Comparison of ENCODE assay signal across 9 cellular contexts in genomic region chr11:115606223-115607220, GRCh38.
A peak's percentile ranks its signal among the peaks of the same experiment; 100 is the strongest.
DNase-seq lines count a peak whose midpoint lies in the region; ATAC-seq and TF ChIP-seq lines count a peak whose summit lies in the region.
"Had no signal": no experiment of that assay in that cellular context is flagged by ENCODE, and none has a peak within 500 bp of the region (broad histone marks: within the 10 kb centered on the region; RNA-seq: fewer than 3 reads in every experiment).

No MANE protein-coding gene starts in this region.

- peak overlapping the region; percentile 49 for H3K27ac Mint-ChIP-seq in nephron progenitor cell
- no peak overlapping the region for H3K27ac Mint-ChIP-seq in activated CD8-positive, alpha-beta memory T cell treated with anti-CD3 and anti-CD28 coated beads, Interleukin-2, amount 10 ng/mL, durations not matched to agents 7 days and 5 days
- no peak overlapping the region for H3K27ac Mint-ChIP-seq in osteocyte (ENCODE audit: unreplicated experiment)

- H3K4me1 Mint-ChIP-seq in nephron progenitor cell (peaks cover 69% of the 10 kb centered on the region), osteocyte (ENCODE audit: unreplicated experiment) (peaks cover 21% of the 10 kb centered on the region)
- H3K4me1 Mint-ChIP-seq in activated CD8-positive, alpha-beta memory T cell treated with anti-CD3 and anti-CD28 coated beads, Interleukin-2, amount 10 ng/mL, durations not matched to agents 7 days and 5 days: no peaks in the 10 kb centered on the region

- ATAC-seq in activated CD8-positive, alpha-beta memory T cell treated with anti-CD3 and anti-CD28 coated beads, Interleukin-2, amount 10 ng/mL, durations not matched to agents 7 days and 5 days: no peak

- TF ChIP-seq CTCF in nephron progenitor cell (IDR thresholded peaks at IDR 0.05) (no peak), osteocyte (IDR thresholded peaks at IDR 0.05) (no peak)

- H3K36me3 Mint-ChIP-seq in nephron progenitor cell (ENCODE audit: low read depth) (no peaks in the 10 kb centered on the region), osteocyte (ENCODE audit: unreplicated experiment) (no peaks in the 10 kb centered on the region)
- H3K36me3 Mint-ChIP-seq in activated CD8-positive, alpha-beta memory T cell treated with anti-CD3 and anti-CD28 coated beads, Interleukin-2, amount 10 ng/mL, durations not matched to agents 7 days and 5 days: no peaks in the 10 kb centered on the region

- DNase-seq in COR-L47 (lab: John Stamatoyannopoulos, UW): peak; percentile 56
- peak; percentile 77 for DNase-seq in NCI-H69 (lab: John Stamatoyannopoulos, UW)
- peak; percentile 2 to 11 for DNase-seq in dermis microvascular lymphatic vessel endothelial cell (ENCODE audit: low read depth in 2 of 2)
- no peak for DNase-seq in nephron progenitor cell
- DNase-seq in activated T-cell treated with anti-CD3 and anti-CD28 coated beads, Interleukin-2, amount 50 U/mL, for 1 hour: no peak
- DNase-seq in activated CD8-positive, alpha-beta memory T cell treated with anti-CD3 and anti-CD28 coated beads, Interleukin-2, amount 10 ng/mL, durations not matched to agents 7 days and 5 days: no peak
- no peak for DNase-seq in osteocyte (ENCODE audit: extremely low spot score, unreplicated experiment)
- no peak for DNase-seq in stimulated activated naive CD4-positive, alpha-beta T cell (lab: John Stamatoyannopoulos, UW)
- DNase-seq: small intestine had no signal

- H3K4me3 Mint-ChIP-seq in nephron progenitor cell: no peak overlapping the region
- H3K4me3 Mint-ChIP-seq in activated CD8-positive, alpha-beta memory T cell treated with anti-CD3 and anti-CD28 coated beads, Interleukin-2, amount 10 ng/mL, durations not matched to agents 7 days and 5 days: no peak overlapping the region
- H3K4me3 Mint-ChIP-seq in osteocyte (ENCODE audit: unreplicated experiment): no peak overlapping the region

- H3K27me3 Mint-ChIP-seq in nephron progenitor cell (ENCODE audit: low read depth, poor library complexity) (no peaks in the 10 kb centered on the region), osteocyte (ENCODE audit: unreplicated experiment) (peaks cover 40% of the 10 kb centered on the region)
- H3K27me3 Mint-ChIP-seq in activated CD8-positive, alpha-beta memory T cell treated with anti-CD3 and anti-CD28 coated beads, Interleukin-2, amount 10 ng/mL, durations not matched to agents 7 days and 5 days: no peaks in the 10 kb centered on the region

- H3K9me3 Mint-ChIP-seq in nephron progenitor cell: peaks cover 4% of the 10 kb centered on the region
- H3K9me3 Mint-ChIP-seq in activated CD8-positive, alpha-beta memory T cell treated with anti-CD3 and anti-CD28 coated beads, Interleukin-2, amount 10 ng/mL, durations not matched to agents 7 days and 5 days (ENCODE audit: low read depth): no peaks in the 10 kb centered on the region
- H3K9me3 Mint-ChIP-seq in osteocyte (ENCODE audit: unreplicated experiment): no peaks in the 10 kb centered on the region

- CTCF ChIA-PET in activated CD8-positive, alpha-beta memory T cell treated with anti-CD3 and anti-CD28 coated beads, Interleukin-2, amount 10 ng/mL, durations not matched to agents 7 days and 5 days (lab: Charles Lee): no interaction called here

Comparison
In these comparisons a context has a peak if more than half of its experiments do, and no peak if none do; other contexts are left out.
1. DNase-seq: peak in COR-L47 (single experiment), NCI-H69 (single experiment) and dermis microvascular lymphatic vessel endothelial cell (2 of 2); none in nephron progenitor cell (single experiment), activated T-cell treated with anti-CD3 and anti-CD28 coated beads, Interleukin-2, amount 50 U/mL, for 1 hour (single experiment), activated CD8-positive, alpha-beta memory T cell treated with anti-CD3 and anti-CD28 coated beads, Interleukin-2, amount 10 ng/mL, durations not matched to agents 7 days and 5 days (single experiment), osteocyte (single experiment) and stimulated activated naive CD4-positive, alpha-beta T cell (0 of 6).